13 cellular contexts compared by ENCODE assay signal in genomic region chr1:63828322-63829044, GRCh38. TPM values are rescaled to one million over a fixed set of nuclear protein-coding genes. Genes with fewer than 3 reads are reported as not detected.
DNase-seq lines count a peak whose midpoint lies in the region; ATAC-seq and TF ChIP-seq lines count a peak whose summit lies in the region.
"Had no signal": no experiment of that assay in that cellular context is flagged by ENCODE, and none has a peak within 500 bp of the region (broad histone marks: within the 10 kb centered on the region; RNA-seq: fewer than 3 reads in every experiment).

No MANE protein-coding gene starts in this region.

- H3K4me1 Mint-ChIP-seq in nephron: peaks cover 49% of the 10 kb centered on the region

- no peak overlapping the region for H3K4me3 Mint-ChIP-seq in nephron

- H3K27ac Mint-ChIP-seq in nephron: peak overlapping the region in 2 of 3 experiments; percentile 32

- TF ChIP-seq CTCF in nephron (IDR thresholded peaks at IDR 0.05; ENCODE audit: unreplicated experiment in 3 of 3): no peak

- ATAC-seq in GM18868 (IDR thresholded peaks at IDR 0.05; ENCODE audit: unreplicated experiment) (peak; percentile 95), GM21825 (IDR thresholded peaks at IDR 0.05; ENCODE audit: unreplicated experiment) (peak; percentile 91), HG03520 (IDR thresholded peaks at IDR 0.05; ENCODE audit: unreplicated experiment) (peak; percentile 78)
- ATAC-seq: gastrocnemius medialis had no signal

- peaks cover 7% of the 10 kb centered on the region for H3K9me3 Mint-ChIP-seq in nephron

- H3K27me3 Mint-ChIP-seq in nephron (ENCODE audit: low read depth): no peaks in the 10 kb centered on the region

- peaks cover 13% of the 10 kb centered on the region for H3K36me3 Mint-ChIP-seq in nephron (ENCODE audit: low read depth)

- DNase-seq in T-helper 1 cell: no peak
- DNase-seq in SK-N-DZ (ENCODE audit: low spot score): no peak
- DNase-seq in SW480 (ENCODE audit: low spot score): no peak
- DNase-seq in central memory CD4-positive, alpha-beta T cell: no peak
- DNase-seq: activated CD4-positive, alpha-beta T cell treated with anti-CD3 and anti-CD28 coated beads for 1 hour; activated effector memory CD4-positive, alpha-beta T cell treated with anti-CD3 and anti-CD28 coated beads, Interleukin-2, amount 50 U/mL, for 16 hours; DMS153; gastrocnemius medialis; NCI-H187 treated with DMSO at 0.1 percent for 48 hours had no signal

RNA-seq across cellular contexts. Expression of gene ROR1, which starts 54.7 kb away (rescaled TPM):
- polyA plus RNA-seq in SK-N-DZ (2014; cell fraction: cytosol; rRNA removed): 5.1 and 6.5 TPM in 2 replicates
- polyA plus RNA-seq in SK-N-DZ (2014; cell fraction: nucleus; rRNA removed): 2.3 and 2.8 TPM in 2 replicates
